ENCODE assay signal across 9 cellular contexts in the genomic region with DNA sequence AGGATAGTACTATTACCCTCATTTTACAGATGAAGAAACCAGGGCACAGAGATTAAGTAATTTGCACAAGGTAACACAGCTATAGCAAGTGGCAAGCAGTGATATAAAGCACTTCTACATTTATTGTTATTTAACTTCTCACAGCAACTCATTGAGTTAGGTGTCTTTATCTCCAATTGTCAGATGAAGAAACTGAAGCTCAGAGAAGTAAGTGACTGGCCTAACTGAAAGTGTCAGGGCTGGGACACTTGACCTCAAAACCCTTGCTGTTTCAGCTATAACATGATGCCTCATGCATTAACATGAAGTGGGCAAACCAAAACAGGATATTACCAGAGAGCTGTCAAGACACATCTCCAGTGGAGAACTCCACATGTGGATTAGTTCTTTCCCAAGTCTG.
DNase-seq lines count a peak whose midpoint lies in the region; ATAC-seq and TF ChIP-seq lines count a peak whose summit lies in the region.
"Had no signal": no experiment of that assay in that cellular context is flagged by ENCODE, and none has a peak within 500 bp of the region (broad histone marks: within the 10 kb centered on the region; RNA-seq: fewer than 3 reads in every experiment).

No MANE protein-coding gene starts in this region.

- H3K4me2 ChIP-seq in GM23248 (ENCODE audit: unreplicated experiment): peak overlapping the region; percentile 5
- no peak overlapping the region for H3K4me2 ChIP-seq in trophoblast cell (ENCODE audit: low read length)

- no peak overlapping the region for H3K14ac ChIP-seq in trophoblast cell (ENCODE audit: low read length)

- intact Hi-C loops in right cardiac atrium (cut with DNase I): no loop called here

- no peaks in the 10 kb centered on the region for H3K9me3 ChIP-seq in GM23248 (ENCODE audit: low read depth)
- H3K9me3 ChIP-seq in right cardiac atrium (ENCODE audit: control insufficient read depth, low read length): no peaks in the 10 kb centered on the region
- H3K9me3 ChIP-seq in trophoblast cell (ENCODE audit: insufficient read depth, low read depth, low read length): no peaks in the 10 kb centered on the region
- H3K9me3 ChIP-seq: right lobe of liver had no signal

- no peak overlapping the region for H3K23ac ChIP-seq in trophoblast cell (ENCODE audit: low read length)

- H3K27me3 ChIP-seq in GM23248 (replicated peaks; ENCODE audit: insufficient read depth) (no peaks in the 10 kb centered on the region), right cardiac atrium (ENCODE audit: control insufficient read depth, insufficient read depth) (no peaks in the 10 kb centered on the region), trophoblast cell (ENCODE audit: insufficient read depth, low read length) (no peaks in the 10 kb centered on the region)
- H3K27me3 ChIP-seq: right lobe of liver had no signal

- no peaks in the 10 kb centered on the region for H3K9me2 ChIP-seq in GM23248 (ENCODE audit: insufficient read depth)

- H3K79me2 ChIP-seq in GM23248 (ENCODE audit: insufficient read depth): no peaks in the 10 kb centered on the region
- no peaks in the 10 kb centered on the region for H3K79me2 ChIP-seq in trophoblast cell (ENCODE audit: control insufficient read depth, insufficient read depth, low read length, poor library complexity)

- H3K4me1 Mint-ChIP-seq in nephron: peaks cover 35% of the 10 kb centered on the region
- H3K4me1 Mint-ChIP-seq in stimulated activated memory B cell treated with anti-CD40 and anti-IgM and Interleukin-4, amounts not matched to agents 10 μg/mL and 1 μg/mL and 100 μg/mL, for 72 hours: no peaks in the 10 kb centered on the region

- no peak overlapping the region for H3K4me3 Mint-ChIP-seq in nephron
- H3K4me3 Mint-ChIP-seq in stimulated activated memory B cell treated with anti-CD40 and anti-IgM and Interleukin-4, amounts not matched to agents 10 μg/mL and 1 μg/mL and 100 μg/mL, for 72 hours: no peak overlapping the region
- H3K4me3 Mint-ChIP-seq: stimulated activated naive B cell treated with anti-CD40 and anti-IgM and Interleukin-4, amounts not matched to agents 10 μg/mL and 1 μg/mL and 100 μg/mL, for 72 hours had no signal

- no peaks in the 10 kb centered on the region for H3K27me3 Mint-ChIP-seq in nephron (ENCODE audit: low read depth)
- no peaks in the 10 kb centered on the region for H3K27me3 Mint-ChIP-seq in stimulated activated memory B cell treated with anti-CD40 and anti-IgM and Interleukin-4, amounts not matched to agents 10 μg/mL and 1 μg/mL and 100 μg/mL, for 72 hours
- H3K27me3 Mint-ChIP-seq: stimulated activated naive B cell treated with anti-CD40 and anti-IgM and Interleukin-4, amounts not matched to agents 10 μg/mL and 1 μg/mL and 100 μg/mL, for 72 hours had no signal

- no peak overlapping the region for H2BK5ac ChIP-seq in trophoblast cell (ENCODE audit: low read depth, low read length, poor library complexity)

- no peak overlapping the region for H3K18ac ChIP-seq in trophoblast cell (ENCODE audit: low read length)

- no peak overlapping the region for H3K4ac ChIP-seq in trophoblast cell (ENCODE audit: low read depth, low read length)

- peaks cover 32% of the 10 kb centered on the region for H3F3A ChIP-seq in GM23248 (ENCODE audit: insufficient read depth)

- no peaks in the 10 kb centered on the region for H4K20me1 ChIP-seq in GM23248 (ENCODE audit: insufficient read depth)

- H3K9me3 Mint-ChIP-seq in nephron: peaks cover 8% of the 10 kb centered on the region
- peaks cover 5% of the 10 kb centered on the region for H3K9me3 Mint-ChIP-seq in stimulated activated memory B cell treated with anti-CD40 and anti-IgM and Interleukin-4, amounts not matched to agents 10 μg/mL and 1 μg/mL and 100 μg/mL, for 72 hours

- DNase-seq in GM23248 (no peak), right cardiac atrium (no peak), trophoblast cell (no peak)
- DNase-seq: right lobe of liver; stimulated activated naive B cell treated with anti-CD40 and anti-IgM and Interleukin-4, amounts not matched to agents 10 μg/mL and 1 μg/mL and 100 μg/mL, for 72 hours had no signal

- H3K36me3 ChIP-seq in GM23248 (ENCODE audit: low read depth) (no peaks in the 10 kb centered on the region), trophoblast cell (ENCODE audit: control insufficient read depth in 1 of 2, insufficient read depth in 2 of 2, low read length in 2 of 2) (no peaks in the 10 kb centered on the region)
- H3K36me3 ChIP-seq: right lobe of liver had no signal

- no peak overlapping the region for H4K12ac ChIP-seq in trophoblast cell (ENCODE audit: low read depth, low read length)

- H3K27ac Mint-ChIP-seq in nephron: peak overlapping the region in 2 of 3 experiments; percentile 26 to 37
- no peak overlapping the region for H3K27ac Mint-ChIP-seq in stimulated activated memory B cell treated with anti-CD40 and anti-IgM and Interleukin-4, amounts not matched to agents 10 μg/mL and 1 μg/mL and 100 μg/mL, for 72 hours

- ATAC-seq in GM19023 (IDR thresholded peaks at IDR 0.05; ENCODE audit: unreplicated experiment) (peak; percentile 93), HG03521 (IDR thresholded peaks at IDR 0.05; ENCODE audit: unreplicated experiment) (peak; percentile 87), right cardiac atrium (no peak)
- ATAC-seq in stimulated activated memory B cell treated with anti-CD40 and anti-IgM and Interleukin-4, amounts not matched to agents 10 μg/mL and 1 μg/mL and 100 μg/mL, for 72 hours: no peak
- ATAC-seq: right lobe of liver; stimulated activated naive B cell treated with anti-CD40 and anti-IgM and Interleukin-4, amounts not matched to agents 10 μg/mL and 1 μg/mL and 100 μg/mL, for 72 hours had no signal

- H3K9ac ChIP-seq in GM23248 (no peak overlapping the region), trophoblast cell (ENCODE audit: low read length) (no peak overlapping the region)

- H3K27ac ChIP-seq in GM23248: no peak overlapping the region
- H3K27ac ChIP-seq in right cardiac atrium (ENCODE audit: low read length): no peak overlapping the region
- H3K27ac ChIP-seq in trophoblast cell (ENCODE audit: low read depth, low read length): no peak overlapping the region
- H3K27ac ChIP-seq: right lobe of liver had no signal

- TF ChIP-seq CTCF in nephron (IDR thresholded peaks at IDR 0.05; ENCODE audit: unreplicated experiment in 3 of 3): no peak

- no peak overlapping the region for H4K8ac ChIP-seq in trophoblast cell (ENCODE audit: low read depth, low read length)

- H3K79me1 ChIP-seq in trophoblast cell (ENCODE audit: low read length): no peaks in the 10 kb centered on the region

- H3K4me1 ChIP-seq in GM23248 (ENCODE audit: insufficient read depth) (peaks cover 35% of the 10 kb centered on the region), right cardiac atrium (ENCODE audit: control insufficient read depth, insufficient read depth, low read length) (peaks cover 7% of the 10 kb centered on the region), trophoblast cell (ENCODE audit: control insufficient read depth in 1 of 2, insufficient read depth in 2 of 2, low read length in 2 of 2) (peaks cover 0 to 2% of the 10 kb centered on the region in 2 experiments)
- H3K4me1 ChIP-seq: right lobe of liver had no signal

- no peak overlapping the region for H2BK12ac ChIP-seq in trophoblast cell (ENCODE audit: low read length)

- no peak overlapping the region for H2BK120ac ChIP-seq in trophoblast cell (ENCODE audit: insufficient read depth, low read length, poor library complexity)

- in situ Hi-C loops in GM23248 (cut with MboI): no loop called here

- H4K91ac ChIP-seq in trophoblast cell (ENCODE audit: low read depth, low read length): no peak overlapping the region

- peak overlapping the region; percentile 43 for H2AFZ ChIP-seq in GM23248
- H2AFZ ChIP-seq in trophoblast cell (ENCODE audit: insufficient read depth, low read length, poor library complexity): no peak overlapping the region

- H3K36me3 Mint-ChIP-seq in nephron (ENCODE audit: low read depth): no peaks in the 10 kb centered on the region
- H3K36me3 Mint-ChIP-seq in stimulated activated memory B cell treated with anti-CD40 and anti-IgM and Interleukin-4, amounts not matched to agents 10 μg/mL and 1 μg/mL and 100 μg/mL, for 72 hours: peaks cover 7% of the 10 kb centered on the region

- H2AK5ac ChIP-seq in trophoblast cell (ENCODE audit: low read length): no peak overlapping the region

- no peak overlapping the region for H3K4me3 ChIP-seq in GM23248
- H3K4me3 ChIP-seq in right cardiac atrium (ENCODE audit: low read length): no peak overlapping the region
- H3K4me3 ChIP-seq in trophoblast cell (ENCODE audit: low read depth, low read length): no peak overlapping the region
- H3K4me3 ChIP-seq: right lobe of liver had no signal

Comparison
In these comparisons a context has a peak if more than half of its experiments do, and no peak if none do; other contexts are left out.
1. ATAC-seq: peak in GM19023 (single experiment) and HG03521 (single experiment); none in right cardiac atrium (0 of 2) and stimulated activated memory B cell treated with anti-CD40 and anti-IgM and Interleukin-4, amounts not matched to agents 10 μg/mL and 1 μg/mL and 100 μg/mL, for 72 hours (single experiment).